Comparison of ENCODE assay signal across 14 cellular contexts in the genomic region with DNA sequence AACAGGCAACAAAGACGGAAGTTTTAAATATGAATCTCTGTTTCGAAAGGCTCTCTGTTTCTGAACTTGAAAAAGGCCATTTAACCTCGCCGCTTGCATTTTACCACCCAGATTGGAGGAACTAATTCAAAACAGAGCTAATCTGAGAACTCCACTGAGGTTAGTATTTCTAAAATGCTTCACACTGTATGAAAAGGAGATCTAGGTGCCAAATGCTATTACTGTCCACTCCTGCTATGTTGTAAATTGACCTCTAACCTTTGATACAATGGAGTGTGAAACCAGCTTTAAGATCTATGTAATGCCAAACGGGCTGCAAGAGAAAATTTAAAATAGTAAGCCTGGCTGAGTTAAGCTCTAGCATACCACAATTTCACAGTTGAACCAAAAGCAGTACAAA.
"Had no signal": no experiment of that assay in that cellular context is flagged by ENCODE, and none has a peak within 500 bp of the region (broad histone marks: within the 10 kb centered on the region; RNA-seq: fewer than 3 reads in every experiment).

No MANE protein-coding gene starts in this region.

- ATAC-seq: activated naive CD4-positive, alpha-beta T cell treated with anti-CD3 and anti-CD28 coated beads, Interleukin-2, amount 50 U/mL, for 72 hours; activated T-cell treated with anti-CD3 and anti-CD28 coated beads, Interleukin-2, amount 50 U/mL, for 4 hours; left colon; stimulated activated memory B cell treated with anti-CD40 and anti-IgM and Interleukin-4, amounts not matched to agents 10 μg/mL and 1 μg/mL and 100 μg/mL, for 72 hours had no signal

- H3K27me3 ChIP-seq: pancreas, testis had no signal

- DNase-seq: activated CD4-positive, alpha-beta memory T cell treated with anti-CD3 and anti-CD28 coated beads for 36 hours; activated CD4-positive, alpha-beta T cell treated with anti-CD3 and anti-CD28 coated beads for 1 hour; activated effector memory CD4-positive, alpha-beta T cell treated with anti-CD3 and anti-CD28 coated beads, Interleukin-2, amount 50 U/mL, for 16 hours; activated T-cell treated with anti-CD3 and anti-CD28 coated beads, Interleukin-2, amount 50 U/mL, for 4 hours; endodermal cell; erythroblast; foreskin fibroblast; head of caudate nucleus; left colon; pancreas; T-helper 9 cell; testis had no signal

- H3K27ac ChIP-seq: pancreas, testis had no signal

- H3K4me3 ChIP-seq: pancreas, testis had no signal

- H3K4me1 ChIP-seq: pancreas, testis had no signal

- H3K36me3 ChIP-seq: pancreas had no signal

- H3K9me3 ChIP-seq: pancreas, testis had no signal
